ENCODE assay signal across 20 cellular contexts in the genomic region with DNA sequence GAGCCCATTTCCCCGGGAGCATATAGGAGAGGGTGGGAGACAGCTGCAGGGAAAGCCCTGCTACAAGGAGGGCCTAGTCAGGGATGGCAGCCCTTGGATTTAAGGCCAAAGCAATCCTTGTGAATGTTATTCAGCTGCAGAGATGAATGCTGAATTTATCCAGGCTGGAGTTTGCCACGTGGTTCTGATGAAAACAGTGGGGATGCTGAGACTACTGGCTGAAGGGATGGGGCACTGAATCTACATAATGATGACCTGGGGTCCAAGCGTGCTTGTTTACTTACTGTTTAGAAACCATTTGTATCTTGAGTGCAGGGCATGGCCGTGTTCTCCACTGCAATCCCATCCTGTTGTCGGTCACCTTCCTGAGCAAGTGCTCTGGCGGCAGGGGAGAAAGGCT.
DNase-seq lines count a peak whose midpoint lies in the region; ATAC-seq lines count a peak whose summit lies in the region.
"Had no signal": no experiment of that assay in that cellular context is flagged by ENCODE, and none has a peak within 500 bp of the region (broad histone marks: within the 10 kb centered on the region; RNA-seq: fewer than 3 reads in every experiment).

No MANE protein-coding gene starts in this region.

- DNase-seq in Ammon's horn (ENCODE audit: low spot score) (peak; percentile 64), caudate nucleus (lab: John Stamatoyannopoulos, UW) (peak in 25 of 61 donors; percentile 7 to 48 (median 21)), putamen (ENCODE audit: low spot score) (peak; percentile 66), NCI-H1417 treated with DMSO at 0.1 percent for 48 hours (lab: John Stamatoyannopoulos, UW) (no peak), islet precursor cell (no peak)
- DNase-seq: DMS79, H9, HFFc6, KG1, NCI-H1105, NCI-H2081, NCI-H2171, NCI-H345, NCI-H524, NCI-H82 had no signal

- no peak for ATAC-seq in HG03520 (IDR thresholded peaks at IDR 0.05; ENCODE audit: unreplicated experiment)
- ATAC-seq: Panc1, SK-N-SH treated with all-trans-retinoic acid at 6 μM for 48 hours had no signal

- H3K27ac ChIP-seq in caudate nucleus (ENCODE audit: low read depth, low read length) (peak overlapping the region; percentile 48), layer of hippocampus (ENCODE audit: low read depth, low read length) (peak overlapping the region; percentile 92)
- H3K27ac ChIP-seq: HL-60 had no signal

- H3K27me3 ChIP-seq in layer of hippocampus (ENCODE audit: control insufficient read depth, insufficient read depth, low read length) = no peaks in the 10 kb centered on the region

Comparison
In these comparisons a context has a peak if more than half of its experiments do, and no peak if none do; other contexts are left out.
1. DNase-seq: peak in Ammon's horn (single experiment) and putamen (single experiment); none in NCI-H1417 treated with DMSO at 0.1 percent for 48 hours (single experiment) and islet precursor cell (single experiment).